1 cellular context compared by ENCODE assay signal in genomic region chr3:69082805-69083204, GRCh38.
TF ChIP-seq lines count a peak whose summit lies in the region.

No MANE protein-coding gene starts in this region.

TF ChIP-seq in HEK293, 187 proteins besides CTCF, POLR2A, EP300 and RAD21 (continued from another document):
- TF ChIP-seq ZBTB26 (tag by site-specific recombination; optimal IDR thresholded peaks at IDR 0.05), result no peak
- no peak for TF ChIP-seq ZNF140 (tag by site-specific recombination; IDR thresholded peaks at IDR 0.05)
- TF ChIP-seq ZNF354C (tag by site-specific recombination; IDR thresholded peaks at IDR 0.05; ENCODE audit: borderline replicate concordance, low read depth), result no peak
- TF ChIP-seq ZNF324 (tag by site-specific recombination; IDR thresholded peaks at IDR 0.05), result no peak
- no peak for TF ChIP-seq ZNF626 (tag by site-specific recombination; IDR thresholded peaks at IDR 0.05)
- 0 out of 2 replicates have a peak, but pooled peaks have one; percentile 21 for TF ChIP-seq ZNF639 (tag by site-specific recombination; IDR thresholded peaks at IDR 0.05)
- TF ChIP-seq ZNF223 (tag by site-specific recombination; IDR thresholded peaks at IDR 0.05), result no peak
- peak; percentile 41 for TF ChIP-seq ZNF366 (tag by site-specific recombination; conservative IDR thresholded peaks at IDR 0.05)
- no peak for TF ChIP-seq HOXC10 (CRISPR knock-in tag; IDR thresholded peaks at IDR 0.05)
- TF ChIP-seq ZNF18 (tag by site-specific recombination; IDR thresholded peaks at IDR 0.05), result peak; percentile 79
- no peak for TF ChIP-seq ZNF311 (tag by site-specific recombination; IDR thresholded peaks at IDR 0.05; ENCODE audit: borderline replicate concordance)
- no peak for TF ChIP-seq ZNF146 (tag by site-specific recombination; IDR thresholded peaks at IDR 0.05)
- TF ChIP-seq SP7 (tag by site-specific recombination; IDR thresholded peaks at IDR 0.05), result peak; percentile 77
- TF ChIP-seq KLF10 (tag by site-specific recombination; IDR thresholded peaks at IDR 0.05), result peak; percentile 48
- no peak for TF ChIP-seq YY2 (tag by site-specific recombination; IDR thresholded peaks at IDR 0.05)
- peak; percentile 51 for TF ChIP-seq ZNF629 (tag by site-specific recombination; IDR thresholded peaks at IDR 0.05)
- TF ChIP-seq ZNF488 (tag by site-specific recombination; IDR thresholded peaks at IDR 0.05), result 0 out of 2 replicates have a peak, but pooled peaks have one; percentile 26
- TF ChIP-seq ZNF660 (tag by site-specific recombination; IDR thresholded peaks at IDR 0.05), result no peak
- TF ChIP-seq ZNF792 (tag by site-specific recombination; IDR thresholded peaks at IDR 0.05), result no peak
- no peak for TF ChIP-seq ZNF341 (tag by site-specific recombination; IDR thresholded peaks at IDR 0.05; ENCODE audit: low read depth)
- no peak for TF ChIP-seq ZNF214 (tag by site-specific recombination; IDR thresholded peaks at IDR 0.05; ENCODE audit: borderline replicate concordance)
- no peak for TF ChIP-seq ZNF514 (tag by site-specific recombination; IDR thresholded peaks at IDR 0.05)
- no peak for TF ChIP-seq ZNF266 (tag by site-specific recombination; IDR thresholded peaks at IDR 0.05; ENCODE audit: low read depth)
- no peak for TF ChIP-seq ZNF211 (tag by site-specific recombination; IDR thresholded peaks at IDR 0.05; ENCODE audit: low read depth)
- TF ChIP-seq IKZF3 (tag by site-specific recombination; IDR thresholded peaks at IDR 0.05), result peak; percentile 65
- TF ChIP-seq ZNF701 (tag by site-specific recombination; IDR thresholded peaks at IDR 0.05), result no peak
- 0 out of 2 replicates have a peak, but pooled peaks have one; percentile 28 for TF ChIP-seq ZNF24 (tag by site-specific recombination; IDR thresholded peaks at IDR 0.05)
- TF ChIP-seq PRDM4 (tag by site-specific recombination; IDR thresholded peaks at IDR 0.05), result no peak
- TF ChIP-seq ZNF335 (tag by site-specific recombination; conservative IDR thresholded peaks at IDR 0.05), result no peak
- no peak for TF ChIP-seq ZNF221 (tag by site-specific recombination; IDR thresholded peaks at IDR 0.05; ENCODE audit: borderline replicate concordance)
- peak; percentile 62 for TF ChIP-seq PRDM6 (tag by site-specific recombination; IDR thresholded peaks at IDR 0.05)
- no peak for TF ChIP-seq GLI2 (tag by site-specific recombination; IDR thresholded peaks at IDR 0.05; ENCODE audit: borderline replicate concordance, low read depth)
- TF ChIP-seq ZNF677 (tag by site-specific recombination; IDR thresholded peaks at IDR 0.05), result no peak
